ENCODE assay signal across 8 cellular contexts in the genomic region with DNA sequence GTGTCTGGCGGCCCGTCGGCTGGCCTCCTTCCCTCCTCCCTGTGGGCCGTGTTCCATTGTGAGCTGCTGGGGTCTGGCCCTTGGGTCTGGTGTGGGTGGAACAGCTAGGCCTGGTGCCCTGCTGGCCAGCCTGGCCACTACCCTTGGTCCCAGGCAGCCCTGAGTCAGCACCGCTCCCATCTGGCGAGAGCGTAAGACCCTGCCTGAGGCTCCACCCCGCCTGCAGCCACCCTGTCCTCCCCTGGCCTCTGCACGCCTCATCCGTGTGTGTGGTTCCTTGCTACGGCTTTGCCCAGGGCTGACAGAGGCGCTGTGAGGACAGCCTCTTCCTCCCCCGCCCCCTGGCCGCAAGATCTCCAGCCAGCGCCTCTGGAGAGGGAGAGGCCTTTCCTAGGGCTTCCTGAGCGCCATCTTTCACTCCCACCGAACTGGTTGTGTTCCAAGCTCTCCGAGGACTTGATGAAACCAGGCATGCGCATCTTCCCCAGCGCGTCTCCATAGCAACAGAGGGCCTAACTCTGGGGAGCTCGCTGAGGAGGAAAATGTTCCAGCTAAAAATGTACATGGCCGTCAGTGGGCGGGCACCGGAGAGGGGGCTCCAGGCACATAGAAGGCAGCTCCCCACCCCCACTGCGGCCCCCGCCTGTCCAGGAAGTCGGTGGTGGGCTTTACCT.
A peak's percentile ranks its signal among the peaks of the same experiment; 100 is the strongest.
DNase-seq lines count a peak whose midpoint lies in the region; ATAC-seq and TF ChIP-seq lines count a peak whose summit lies in the region.

No MANE protein-coding gene starts in this region.

- H3K36me3 Mint-ChIP-seq in activated naive CD4-positive, alpha-beta T cell treated with anti-CD3 and anti-CD28 coated beads, Interleukin-2, amount 10 ng/mL, durations not matched to agents 7 days and 5 days, result peaks cover 26% of the 10 kb centered on the region
- H3K36me3 Mint-ChIP-seq in activated CD4-positive, alpha-beta memory T cell treated with anti-CD3 and anti-CD28 coated beads, Interleukin-2, amount 10 ng/mL, durations not matched to agents 7 days and 5 days (ENCODE audit: low read depth), result peaks cover 23% of the 10 kb centered on the region

- H3K9me3 Mint-ChIP-seq in activated naive CD4-positive, alpha-beta T cell treated with anti-CD3 and anti-CD28 coated beads, Interleukin-2, amount 10 ng/mL, durations not matched to agents 7 days and 5 days, result no peaks in the 10 kb centered on the region
- no peaks in the 10 kb centered on the region for H3K9me3 Mint-ChIP-seq in activated CD4-positive, alpha-beta memory T cell treated with anti-CD3 and anti-CD28 coated beads, Interleukin-2, amount 10 ng/mL, durations not matched to agents 7 days and 5 days

- no peak overlapping the region for H2AFZ ChIP-seq in hepatocyte

- H3K9me2 ChIP-seq in hepatocyte (replicated peaks; ENCODE audit: insufficient read depth), result no peaks in the 10 kb centered on the region

- CTCF ChIA-PET in activated naive CD4-positive, alpha-beta T cell treated with anti-CD3 and anti-CD28 coated beads, Interleukin-2, amount 10 ng/mL, durations not matched to agents 7 days and 5 days (lab: Charles Lee), result no interaction called here
- CTCF ChIA-PET in activated CD4-positive, alpha-beta memory T cell treated with anti-CD3 and anti-CD28 coated beads, Interleukin-2, amount 10 ng/mL, durations not matched to agents 7 days and 5 days (lab: Charles Lee), result no interaction called here

- peak overlapping the region in 1 of 10 donors; percentile 11 for H3K4me3 ChIP-seq in heart right ventricle
- H3K4me3 ChIP-seq in psoas muscle, result no peak overlapping the region
- H3K4me3 ChIP-seq in hepatocyte, result no peak overlapping the region

- H4K20me1 ChIP-seq in hepatocyte (ENCODE audit: insufficient read depth, poor library complexity, severe bottlenecking), result no peaks in the 10 kb centered on the region

- H3K36me3 ChIP-seq in heart right ventricle, result peaks cover 0 to 12% (median 0%) of the 10 kb centered on the region in 9 donors
- H3K36me3 ChIP-seq in psoas muscle (ENCODE audit: insufficient read depth in 1 of 2, low read depth in 1 of 2), result no peaks in the 10 kb centered on the region
- H3K36me3 ChIP-seq in hepatocyte (replicated peaks; ENCODE audit: insufficient read depth, low read depth), result no peaks in the 10 kb centered on the region

- peaks cover 30% of the 10 kb centered on the region for H3K4me1 Mint-ChIP-seq in activated naive CD4-positive, alpha-beta T cell treated with anti-CD3 and anti-CD28 coated beads, Interleukin-2, amount 10 ng/mL, durations not matched to agents 7 days and 5 days
- peaks cover 29% of the 10 kb centered on the region for H3K4me1 Mint-ChIP-seq in activated CD4-positive, alpha-beta memory T cell treated with anti-CD3 and anti-CD28 coated beads, Interleukin-2, amount 10 ng/mL, durations not matched to agents 7 days and 5 days

- no peaks in the 10 kb centered on the region for H3K9me3 ChIP-seq in heart right ventricle
- no peaks in the 10 kb centered on the region for H3K9me3 ChIP-seq in psoas muscle
- H3K9me3 ChIP-seq in hepatocyte (ENCODE audit: low read depth), result no peaks in the 10 kb centered on the region

- TF ChIP-seq CTCF in heart right ventricle (IDR thresholded peaks at IDR 0.05) (peak in 6 of 9 donors; percentile 11 to 37 (median 23)), psoas muscle (IDR thresholded peaks at IDR 0.05) (no peak), hepatocyte (IDR thresholded peaks at IDR 0.05; ENCODE audit: poor library complexity) (no peak)

- ATAC-seq in heart right ventricle (peak; percentile 75 to 85 (median 81)), psoas muscle (peak; percentile 47 to 70 (median 58)), HG03378 (IDR thresholded peaks at IDR 0.05; ENCODE audit: unreplicated experiment) (no peak)

- DNase-seq in activated naive CD4-positive, alpha-beta T cell treated with anti-CD3 and anti-CD28 coated beads, Interleukin-2, amount 10 ng/mL, durations not matched to agents 7 days and 5 days, result no peak
- no peak for DNase-seq in activated naive CD4-positive, alpha-beta T cell (lab: John Stamatoyannopoulos, UW)
- DNase-seq in activated CD4-positive, alpha-beta memory T cell treated with anti-CD3 and anti-CD28 coated beads, Interleukin-2, amount 10 ng/mL, durations not matched to agents 7 days and 5 days, result no peak
- DNase-seq in heart right ventricle (peak; percentile 87 to 95), psoas muscle (peak; percentile 88 to 91), hepatocyte (ENCODE audit: low spot score) (no peak), HuH-7 (ENCODE audit: low spot score) (no peak)

- peak overlapping the region; percentile 58 for H3K27ac Mint-ChIP-seq in activated naive CD4-positive, alpha-beta T cell treated with anti-CD3 and anti-CD28 coated beads, Interleukin-2, amount 10 ng/mL, durations not matched to agents 7 days and 5 days
- peak overlapping the region; percentile 47 for H3K27ac Mint-ChIP-seq in activated CD4-positive, alpha-beta memory T cell treated with anti-CD3 and anti-CD28 coated beads, Interleukin-2, amount 10 ng/mL, durations not matched to agents 7 days and 5 days

- intact Hi-C loops in heart right ventricle (cut with DNase I) (loop anchor here in 1 of 10 donors (10.0 kb wide), 1 partner anchor 93 kb away; no protein-coding TSS in a partner anchor), psoas muscle (cut with DNase I) (no loop called here)

- H3K27me3 ChIP-seq in heart right ventricle, result no peaks in the 10 kb centered on the region
- H3K27me3 ChIP-seq in psoas muscle (ENCODE audit: insufficient read depth in 3 of 3, low read length in 2 of 3), result no peaks in the 10 kb centered on the region
- H3K27me3 ChIP-seq in hepatocyte, result no peaks in the 10 kb centered on the region

- H3K4me1 ChIP-seq in heart right ventricle (peaks cover 40 to 99% (median 84%) of the 10 kb centered on the region in 9 donors), psoas muscle (peaks cover 64% of the 10 kb centered on the region), hepatocyte (ENCODE audit: insufficient read depth) (peaks cover 26% of the 10 kb centered on the region)

- POLR2A ChIA-PET in activated CD4-positive, alpha-beta memory T cell treated with anti-CD3 and anti-CD28 coated beads, Interleukin-2, amount 10 ng/mL, durations not matched to agents 7 days and 5 days (lab: Charles Lee), result interaction anchor here (1.1 kb wide), 1 partner anchor 832 kb away, joined by 3 read pairs; no protein-coding TSS in a partner anchor

- H3K79me2 ChIP-seq in hepatocyte, result no peaks in the 10 kb centered on the region

- no peak overlapping the region for H3K4me2 ChIP-seq in hepatocyte

- H3K4me3 Mint-ChIP-seq in activated naive CD4-positive, alpha-beta T cell treated with anti-CD3 and anti-CD28 coated beads, Interleukin-2, amount 10 ng/mL, durations not matched to agents 7 days and 5 days, result no peak overlapping the region
- H3K4me3 Mint-ChIP-seq in activated CD4-positive, alpha-beta memory T cell treated with anti-CD3 and anti-CD28 coated beads, Interleukin-2, amount 10 ng/mL, durations not matched to agents 7 days and 5 days, result no peak overlapping the region

- WGBS in heart right ventricle, 2 donors, result 37 to 48% methylated on average over 28 of the region's 28 CpGs
- 54 to 67% (median 56%) methylated on average over 28 of the region's 28 CpGs for WGBS in psoas muscle, 3 donors
- WGBS in hepatocyte (ENCODE audit: low lambda C conversion rate, missing lambda C conversion rate), result 96% methylated on average over 27 of the region's 28 CpGs

- H3K27ac ChIP-seq in heart right ventricle, result peak overlapping the region; percentile 76 to 96 (median 92)
- H3K27ac ChIP-seq in psoas muscle, result peak overlapping the region; percentile 82
- H3K27ac ChIP-seq in hepatocyte, result no peak overlapping the region

- no peaks in the 10 kb centered on the region for H3K27me3 Mint-ChIP-seq in activated naive CD4-positive, alpha-beta T cell treated with anti-CD3 and anti-CD28 coated beads, Interleukin-2, amount 10 ng/mL, durations not matched to agents 7 days and 5 days
- no peaks in the 10 kb centered on the region for H3K27me3 Mint-ChIP-seq in activated CD4-positive, alpha-beta memory T cell treated with anti-CD3 and anti-CD28 coated beads, Interleukin-2, amount 10 ng/mL, durations not matched to agents 7 days and 5 days

Comparison
In these comparisons a context has a peak if more than half of its experiments do, and no peak if none do; other contexts are left out.
1. DNase-seq: peak in heart right ventricle (2 of 2) and psoas muscle (2 of 2); none in activated naive CD4-positive, alpha-beta T cell treated with anti-CD3 and anti-CD28 coated beads, Interleukin-2, amount 10 ng/mL, durations not matched to agents 7 days and 5 days (single experiment), activated naive CD4-positive, alpha-beta T cell (0 of 4), activated CD4-positive, alpha-beta memory T cell treated with anti-CD3 and anti-CD28 coated beads, Interleukin-2, amount 10 ng/mL, durations not matched to agents 7 days and 5 days (single experiment), hepatocyte (single experiment) and HuH-7 (single experiment).
2. CTCF ChIP-seq: peak in heart right ventricle (6 of 9); none in psoas muscle (single experiment) and hepatocyte (single experiment).